In the genomic region with DNA sequence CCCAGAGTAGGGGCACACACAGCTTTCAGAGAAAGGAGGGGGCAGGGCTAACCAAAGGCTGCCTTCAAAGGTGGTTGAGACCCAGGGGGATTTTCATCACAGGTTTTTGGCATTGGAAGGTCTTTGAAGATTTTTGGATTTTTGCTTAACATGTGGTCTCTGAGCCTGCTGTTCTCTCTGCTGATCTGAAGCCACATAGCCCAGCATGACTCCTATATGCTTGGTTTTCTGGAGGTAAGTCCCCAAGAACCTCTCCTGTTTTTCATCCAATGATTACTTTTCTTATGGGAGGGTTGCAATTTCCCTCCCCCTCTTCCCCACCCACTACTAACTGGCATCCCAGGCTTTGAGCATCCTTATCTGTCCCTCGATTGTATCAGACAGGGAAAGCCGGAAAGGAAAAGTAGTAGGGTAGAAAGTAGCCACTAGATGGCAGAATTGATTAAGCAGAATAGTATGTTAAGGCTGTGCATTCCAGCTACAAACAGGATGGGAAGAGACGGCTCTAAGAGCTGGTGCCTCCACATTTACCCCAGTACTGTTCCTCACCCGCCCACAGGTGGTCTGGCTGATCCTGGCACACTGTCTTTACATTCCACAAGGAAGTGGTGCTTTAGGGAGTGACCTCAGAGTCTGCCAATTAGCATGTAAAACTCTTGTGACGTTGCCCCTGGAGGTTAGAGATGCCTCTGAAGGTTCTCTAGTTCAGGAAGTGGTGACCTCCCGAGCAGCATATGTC, we compare ENCODE assay signal across 8 cellular contexts.
DNase-seq lines count a peak whose midpoint lies in the region; ATAC-seq and TF ChIP-seq lines count a peak whose summit lies in the region.

No MANE protein-coding gene starts in this region.

- H3K9me2 ChIP-seq in GM23338 (ENCODE audit: insufficient read depth) = no peaks in the 10 kb centered on the region

- H3K79me2 ChIP-seq in GM23338 (replicated peaks; ENCODE audit: insufficient read depth) = no peaks in the 10 kb centered on the region
- H3K79me2 ChIP-seq in OCI-LY3 (ENCODE audit: low read length) = no peaks in the 10 kb centered on the region

- H3K9me3 Mint-ChIP-seq in GM23338 = no peaks in the 10 kb centered on the region
- no peaks in the 10 kb centered on the region for H3K9me3 Mint-ChIP-seq in IgD-negative memory B cell

- H3K9ac ChIP-seq in OCI-LY3 (ENCODE audit: low read length) = peak overlapping the region; percentile 45

- no peak overlapping the region for H3K4me3 Mint-ChIP-seq in GM23338
- H3K4me3 Mint-ChIP-seq in IgD-negative memory B cell = peak overlapping the region in 3 of 4 donors; percentile 35 to 87 (median 80)

- H2AFZ ChIP-seq in GM23338 (no peak overlapping the region), OCI-LY3 (ENCODE audit: low read depth, low read length) (peak overlapping the region; percentile 87)

- H3K4me1 Mint-ChIP-seq in GM23338 (peaks cover 6% of the 10 kb centered on the region; the same call in 2 of the 3 replicates), IgD-negative memory B cell (peaks cover 5 to 7% (median 5%) of the 10 kb centered on the region in 3 donors)

- no peaks in the 10 kb centered on the region for H3K36me3 ChIP-seq in GM23338 (ENCODE audit: insufficient read depth)
- H3K36me3 ChIP-seq in OCI-LY3 (replicated peaks; ENCODE audit: low read depth, low read length) = no peaks in the 10 kb centered on the region
- H3K36me3 ChIP-seq in breast epithelium = no peaks in the 10 kb centered on the region

- intact Hi-C loops in breast epithelium (cut with DNase I; ENCODE audit: low total_unique reads) = no loop called here

- TF ChIP-seq CTCF in 22Rv1 (IDR thresholded peaks at IDR 0.05) (peak; percentile 85), GM23338 (conservative IDR thresholded peaks at IDR 0.05; ENCODE audit: low read depth in 2 of 2) (peak; percentile 77 to 80), OCI-LY3 (IDR thresholded peaks at IDR 0.05; ENCODE audit: low read depth, low read length) (peak; percentile 90), breast epithelium (IDR thresholded peaks at IDR 0.05) (peak in 2 of 3 donors; percentile 34 to 51)

- H3K4me3 ChIP-seq in GM23338 (no peak overlapping the region), OCI-LY3 (ENCODE audit: low read length) (peak overlapping the region; percentile 77), breast epithelium (no peak overlapping the region)

- DNase-seq in GDM1 (lab: John Stamatoyannopoulos, UW) (peak; percentile 28), GM23338 (ENCODE audit: low spot score) (peak; percentile 86), breast epithelium (ENCODE audit: low spot score in 2 of 2) (no peak), islet precursor cell (peak; percentile 83), stromal cell of bone marrow (ENCODE audit: low read depth) (peak; percentile 45)

- H3K9me3 ChIP-seq in OCI-LY3 (ENCODE audit: insufficient read depth, low read length) (no peaks in the 10 kb centered on the region), breast epithelium (no peaks in the 10 kb centered on the region)

- H3K27ac Mint-ChIP-seq in GM23338 (no peak overlapping the region), IgD-negative memory B cell (no peak overlapping the region)

- no peaks in the 10 kb centered on the region for H3K36me3 Mint-ChIP-seq in GM23338 (ENCODE audit: low read depth)
- H3K36me3 Mint-ChIP-seq in IgD-negative memory B cell = no peaks in the 10 kb centered on the region

- H3K27me3 Mint-ChIP-seq in GM23338 (ENCODE audit: insufficient read depth, low read depth, poor library complexity) = peaks cover 2% of the 10 kb centered on the region
- H3K27me3 Mint-ChIP-seq in IgD-negative memory B cell = no peaks in the 10 kb centered on the region

- no peaks in the 10 kb centered on the region for H3K4me1 ChIP-seq in GM23338 (ENCODE audit: insufficient read depth)
- peaks cover 4% of the 10 kb centered on the region; the same call in 1 of the 2 replicates for H3K4me1 ChIP-seq in OCI-LY3 (ENCODE audit: low read length)
- H3K4me1 ChIP-seq in breast epithelium = no peaks in the 10 kb centered on the region

- no peaks in the 10 kb centered on the region for H4K20me1 ChIP-seq in GM23338 (replicated peaks; ENCODE audit: insufficient read depth)
- H4K20me1 ChIP-seq in OCI-LY3 (ENCODE audit: insufficient read depth, low read length) = no peaks in the 10 kb centered on the region

- no peak for TF ChIP-seq POLR2A in breast epithelium (IDR thresholded peaks at IDR 0.05)

- no peaks in the 10 kb centered on the region for H3F3A ChIP-seq in GM23338 (replicated peaks; ENCODE audit: low read depth)

- H3K27ac ChIP-seq in 22Rv1 = no peak overlapping the region
- H3K27ac ChIP-seq in GM23338 (ENCODE audit: low read depth) = no peak overlapping the region
- H3K27ac ChIP-seq in OCI-LY3 (ENCODE audit: low read length) = no peak overlapping the region
- H3K27ac ChIP-seq in breast epithelium = no peak overlapping the region

- no peaks in the 10 kb centered on the region for H3K27me3 ChIP-seq in GM23338 (ENCODE audit: insufficient read depth)
- H3K27me3 ChIP-seq in OCI-LY3 (ENCODE audit: low read depth, low read length) = no peaks in the 10 kb centered on the region
- H3K27me3 ChIP-seq in breast epithelium = no peaks in the 10 kb centered on the region

- ATAC-seq in GM23338 = peak; percentile 99

- H3K4me2 ChIP-seq in GM23338 (no peak overlapping the region), OCI-LY3 (ENCODE audit: low read length) (peak overlapping the region; percentile 73)

TF ChIP-seq in GM23338, 12 proteins besides CTCF, POLR2A, EP300 and RAD21:
- TF ChIP-seq CREB1 (CRISPR knock-in tag; IDR thresholded peaks at IDR 0.05; ENCODE audit: low read depth) (0 out of 2 replicates have a peak, but pooled peaks have one; percentile 16), EZH2phosphoT487 (IDR thresholded peaks at IDR 0.05; ENCODE audit: unreplicated experiment) (no peak)

Comparison
In these comparisons a context has a peak if more than half of its experiments do, and no peak if none do; other contexts are left out.
1. DNase-seq: peak in GDM1 (single experiment), GM23338 (single experiment), islet precursor cell (single experiment) and stromal cell of bone marrow (single experiment); none in breast epithelium (0 of 2).
2. Peak in every context shown above with its lines, with median percentiles within 50 percentile points of each other: CTCF ChIP-seq.